ENCODE assay signal across 33 cellular contexts in the genomic region with DNA sequence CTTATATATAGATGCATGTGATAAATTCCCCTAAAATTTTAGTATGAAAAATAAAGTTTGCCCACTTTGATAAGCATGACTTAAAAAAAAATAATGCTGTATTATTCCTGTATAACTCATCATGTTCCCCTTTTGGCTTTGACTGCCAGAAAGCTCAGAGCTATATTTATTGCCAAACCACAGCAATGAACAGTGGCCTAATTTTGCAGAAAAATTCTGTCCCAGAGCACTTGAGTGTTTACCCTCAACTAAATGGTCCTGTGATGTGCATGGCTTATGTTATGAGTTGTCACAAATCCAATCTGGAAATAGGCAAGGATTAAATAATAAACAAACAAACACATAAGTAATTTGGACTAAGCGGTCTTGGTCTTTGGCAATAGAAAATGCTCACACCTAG.
DNase-seq lines count a peak whose midpoint lies in the region; ATAC-seq, FAIRE-seq and TF ChIP-seq lines count a peak whose summit lies in the region.
"Had no signal": no experiment of that assay in that cellular context is flagged by ENCODE, and none has a peak within 500 bp of the region (broad histone marks: within the 10 kb centered on the region; RNA-seq: fewer than 3 reads in every experiment).

No MANE protein-coding gene starts in this region.

- TF ChIP-seq CTCF in AG10803 (conservative IDR thresholded peaks at IDR 0.05; ENCODE audit: low read length), result no peak
- TF ChIP-seq CTCF in fibroblast of villous mesenchyme (IDR thresholded peaks at IDR 0.05; ENCODE audit: insufficient read depth, low read depth, low read length), result no peak

- H3K4me3 ChIP-seq in AG10803 (ENCODE audit: low read length), result no peak overlapping the region
- H3K4me3 ChIP-seq in fibroblast of villous mesenchyme (ENCODE audit: low read depth, low read length), result no peak overlapping the region
- H3K4me3 ChIP-seq: esophagus squamous epithelium, GM23338, lung, Peyer's patch, smooth muscle cell had no signal

- no peak for FAIRE-seq in H54 (lab: Jason Lieb, UNC)
- FAIRE-seq: endometrium, HepG2, kidney had no signal

- ATAC-seq in HG03175 (IDR thresholded peaks at IDR 0.05; ENCODE audit: unreplicated experiment) (no peak), HG03280 (IDR thresholded peaks at IDR 0.05; ENCODE audit: unreplicated experiment) (no peak)
- ATAC-seq: activated T-helper 17 cell treated with anti-CD3 and anti-CD28 coated beads, Interleukin-2, amount 50 U/mL, for 72 hours; GM23338; HepG2 had no signal

- DNase-seq in AG10803 (ENCODE audit: low read depth) (peak; percentile 39), LHCN-M2 (ENCODE audit: low read depth) (peak; percentile 43), astrocyte of the hippocampus (ENCODE audit: low read depth, low spot score) (peak; percentile 73), fibroblast of villous mesenchyme (ENCODE audit: low read depth) (peak; percentile 63), H54 (ENCODE audit: insufficient read length, low spot score) (no peak), putamen (ENCODE audit: low spot score) (no peak)
- DNase-seq: ACHN; activated CD4-positive, alpha-beta T cell treated with anti-CD3 and anti-CD28 coated beads, Interleukin-2, amount 50 U/mL, for 48 hours; activated naive CD4-positive, alpha-beta T cell treated with anti-CD3 and anti-CD28 coated beads, Interleukin-2, amount 50 U/mL, for 16 hours; anterior cingulate cortex; Calu3; DMS79 treated with DMSO at 0.1 percent for 48 hours; esophagus squamous epithelium; GF-D8; Karpas-422; kidney; NCI-H1105; NCI-H1930; NCI-H524 treated with DMSO at 0.1 percent for 48 hours; nephron progenitor cell; Peyer's patch; SHP77 treated with DMSO at 0.1 percent for 48 hours; SW 1271; T1000; trophoblast cell had no signal

- no peak for TF ChIP-seq POLR2A in H54 (IDR thresholded peaks at IDR 0.05; ENCODE audit: low read depth, low read length)

Comparison
In these comparisons a context has a peak if more than half of its experiments do, and no peak if none do; other contexts are left out.
1. DNase-seq: peak in AG10803 (single experiment), LHCN-M2 (single experiment), astrocyte of the hippocampus (single experiment) and fibroblast of villous mesenchyme (single experiment); none in H54 (single experiment) and putamen (single experiment).